13 cellular contexts compared by ENCODE assay signal in genomic region chr3:152319256-152319655, GRCh38. TPM values are rescaled to one million over a fixed set of nuclear protein-coding genes. Genes with fewer than 3 reads are reported as not detected.
DNase-seq lines count a peak whose midpoint lies in the region; ATAC-seq and TF ChIP-seq lines count a peak whose summit lies in the region.
"Had no signal": no experiment of that assay in that cellular context is flagged by ENCODE, and none has a peak within 500 bp of the region (broad histone marks: within the 10 kb centered on the region; RNA-seq: fewer than 3 reads in every experiment).

No MANE protein-coding gene starts in this region.

- ATAC-seq in stimulated activated naive CD8-positive, alpha-beta T cell treated with anti-CD3 and anti-CD28 coated beads, Interleukin-15, Interleukin-2, amounts not matched to agents 100 U/mL and 50 U/mL, for 24 hours = no peak
- peak; percentile 35 to 40 for ATAC-seq in activated naive CD4-positive, alpha-beta T cell treated with anti-CD3 and anti-CD28 coated beads, Interleukin-2, amount 50 U/mL, for 72 hours
- ATAC-seq in natural killer cell treated with Interleukin-12 subunit alpha and Interleukin-12 subunit beta and Interleukin-15 and Interleukin-18, amount 100 ng/mL, for 72 hours = no peak

- no peak for DNase-seq in stimulated activated naive CD8-positive, alpha-beta T cell treated with anti-CD3 and anti-CD28 coated beads, Interleukin-15, Interleukin-2, amounts not matched to agents 100 U/mL and 50 U/mL, for 24 hours
- DNase-seq in activated naive CD4-positive, alpha-beta T cell treated with anti-CD3 and anti-CD28 coated beads, Interleukin-2, amount 50 U/mL, for 72 hours (ENCODE audit: low spot score in 2 of 2) = no peak
- no peak for DNase-seq in natural killer cell treated with Interleukin-12 subunit alpha and Interleukin-12 subunit beta and Interleukin-15 and Interleukin-18, amount 100 ng/mL, for 72 hours (ENCODE audit: low spot score)
- DNase-seq in prostate gland (ENCODE audit: low spot score) (no peak), anterior cingulate cortex (lab: John Stamatoyannopoulos, UW) (no peak)
- DNase-seq in stimulated activated CD4-positive, alpha-beta T cell treated with anti-CD3 and anti-CD28 coated beads, Interleukin-4, amount 100 ng/mL, for 4 hours = no peak
- no peak for DNase-seq in central memory CD4-positive, alpha-beta T cell
- DNase-seq: adrenal gland, head of caudate nucleus, NCI-H1092, Right ventricle myocardium superior had no signal

- H3K9me3 Mint-ChIP-seq in stimulated activated naive CD8-positive, alpha-beta T cell treated with anti-CD3 and anti-CD28 coated beads, Interleukin-15, Interleukin-2, amounts not matched to agents 100 ng/mL and 50 ng/mL, for 24 hours = no peaks in the 10 kb centered on the region
- no peaks in the 10 kb centered on the region for H3K9me3 Mint-ChIP-seq in activated naive CD4-positive, alpha-beta T cell treated with anti-CD3 and anti-CD28 coated beads, Interleukin-2, amount 50 U/mL, for 72 hours
- H3K9me3 Mint-ChIP-seq in natural killer cell treated with Interleukin-12 subunit alpha and Interleukin-12 subunit beta and Interleukin-15 and Interleukin-18, amount 100 ng/mL, for 72 hours = no peaks in the 10 kb centered on the region

- H3K4me3 Mint-ChIP-seq in stimulated activated naive CD8-positive, alpha-beta T cell treated with anti-CD3 and anti-CD28 coated beads, Interleukin-15, Interleukin-2, amounts not matched to agents 100 ng/mL and 50 ng/mL, for 24 hours = no peak overlapping the region
- H3K4me3 Mint-ChIP-seq in natural killer cell treated with Interleukin-12 subunit alpha and Interleukin-12 subunit beta and Interleukin-15 and Interleukin-18, amount 100 ng/mL, for 72 hours = no peak overlapping the region

- no peaks in the 10 kb centered on the region for H3K9me3 ChIP-seq in prostate gland
- H3K9me3 ChIP-seq: adrenal gland had no signal

- H3K4me1 ChIP-seq in prostate gland (replicated peaks) = no peaks in the 10 kb centered on the region

- no peak for TF ChIP-seq POLR2A in prostate gland (IDR thresholded peaks at IDR 0.05)

- H3K27ac Mint-ChIP-seq in stimulated activated naive CD8-positive, alpha-beta T cell treated with anti-CD3 and anti-CD28 coated beads, Interleukin-15, Interleukin-2, amounts not matched to agents 100 ng/mL and 50 ng/mL, for 24 hours = peak overlapping the region; percentile 87
- peak overlapping the region in 1 of 2 donors; percentile 76 for H3K27ac Mint-ChIP-seq in activated naive CD4-positive, alpha-beta T cell treated with anti-CD3 and anti-CD28 coated beads, Interleukin-2, amount 50 U/mL, for 72 hours
- H3K27ac Mint-ChIP-seq in natural killer cell treated with Interleukin-12 subunit alpha and Interleukin-12 subunit beta and Interleukin-15 and Interleukin-18, amount 100 ng/mL, for 72 hours = peak overlapping the region; percentile 90 to 91

- no peaks in the 10 kb centered on the region for H3K36me3 ChIP-seq in prostate gland
- H3K36me3 ChIP-seq: adrenal gland had no signal

- peaks cover 93% of the 10 kb centered on the region for H3K4me1 Mint-ChIP-seq in stimulated activated naive CD8-positive, alpha-beta T cell treated with anti-CD3 and anti-CD28 coated beads, Interleukin-15, Interleukin-2, amounts not matched to agents 100 ng/mL and 50 ng/mL, for 24 hours (ENCODE audit: low read depth)
- peaks cover 61 to 91% of the 10 kb centered on the region in 2 donors for H3K4me1 Mint-ChIP-seq in natural killer cell treated with Interleukin-12 subunit alpha and Interleukin-12 subunit beta and Interleukin-15 and Interleukin-18, amount 100 ng/mL, for 72 hours (ENCODE audit: low read depth in 2 of 2)

- intact Hi-C loops in prostate gland (cut with DNase I) = no loop called here

- no peak overlapping the region for H3K4me3 ChIP-seq in prostate gland
- H3K4me3 ChIP-seq: adrenal gland had no signal

- WGBS in prostate gland = 92% methylated on average over 2 of the region's 2 CpGs

- H3K27ac ChIP-seq in prostate gland = no peak overlapping the region
- H3K27ac ChIP-seq: C4-2B had no signal

- no peaks in the 10 kb centered on the region for H3K27me3 ChIP-seq in prostate gland (replicated peaks; ENCODE audit: insufficient read depth)
- H3K27me3 ChIP-seq: adrenal gland had no signal

- no peak for TF ChIP-seq CTCF in prostate gland (IDR thresholded peaks at IDR 0.05)

- peaks cover 47% of the 10 kb centered on the region for H3K36me3 Mint-ChIP-seq in stimulated activated naive CD8-positive, alpha-beta T cell treated with anti-CD3 and anti-CD28 coated beads, Interleukin-15, Interleukin-2, amounts not matched to agents 100 ng/mL and 50 ng/mL, for 24 hours (ENCODE audit: low read depth)
- H3K36me3 Mint-ChIP-seq in activated naive CD4-positive, alpha-beta T cell treated with anti-CD3 and anti-CD28 coated beads, Interleukin-2, amount 50 U/mL, for 72 hours = peaks cover 0 to 25% of the 10 kb centered on the region in 2 donors
- peaks cover 4% of the 10 kb centered on the region for H3K36me3 Mint-ChIP-seq in natural killer cell treated with Interleukin-12 subunit alpha and Interleukin-12 subunit beta and Interleukin-15 and Interleukin-18, amount 100 ng/mL, for 72 hours

- no peaks in the 10 kb centered on the region for H3K27me3 Mint-ChIP-seq in stimulated activated naive CD8-positive, alpha-beta T cell treated with anti-CD3 and anti-CD28 coated beads, Interleukin-15, Interleukin-2, amounts not matched to agents 100 ng/mL and 50 ng/mL, for 24 hours
- no peaks in the 10 kb centered on the region for H3K27me3 Mint-ChIP-seq in natural killer cell treated with Interleukin-12 subunit alpha and Interleukin-12 subunit beta and Interleukin-15 and Interleukin-18, amount 100 ng/mL, for 72 hours

RNA-seq across cellular contexts. Expression of gene MBNL1, which starts 50.5 kb away (rescaled TPM):
- total RNA-seq in activated naive CD4-positive, alpha-beta T cell treated with anti-CD3 and anti-CD28 coated beads, Interleukin-2, amount 50 U/mL, for 72 hours = 100 to 1,000 TPM; 406 to 425 TPM
- 100 to 1,000 TPM; 353 to 509 TPM for total RNA-seq in natural killer cell treated with Interleukin-12 subunit alpha and Interleukin-12 subunit beta and Interleukin-15 and Interleukin-18, amount 100 ng/mL, for 72 hours
- 100 to 1,000 TPM; 131 to 226 TPM for total RNA-seq in prostate gland

Comparison
In these comparisons a context has a peak if more than half of its experiments do, and no peak if none do; other contexts are left out.
1. ATAC-seq: peak in activated naive CD4-positive, alpha-beta T cell treated with anti-CD3 and anti-CD28 coated beads, Interleukin-2, amount 50 U/mL, for 72 hours (2 of 2); none in stimulated activated naive CD8-positive, alpha-beta T cell treated with anti-CD3 and anti-CD28 coated beads, Interleukin-15, Interleukin-2, amounts not matched to agents 100 U/mL and 50 U/mL, for 24 hours (single experiment) and natural killer cell treated with Interleukin-12 subunit alpha and Interleukin-12 subunit beta and Interleukin-15 and Interleukin-18, amount 100 ng/mL, for 72 hours (0 of 2).